27 cellular contexts compared by ENCODE assay signal in the genomic region with DNA sequence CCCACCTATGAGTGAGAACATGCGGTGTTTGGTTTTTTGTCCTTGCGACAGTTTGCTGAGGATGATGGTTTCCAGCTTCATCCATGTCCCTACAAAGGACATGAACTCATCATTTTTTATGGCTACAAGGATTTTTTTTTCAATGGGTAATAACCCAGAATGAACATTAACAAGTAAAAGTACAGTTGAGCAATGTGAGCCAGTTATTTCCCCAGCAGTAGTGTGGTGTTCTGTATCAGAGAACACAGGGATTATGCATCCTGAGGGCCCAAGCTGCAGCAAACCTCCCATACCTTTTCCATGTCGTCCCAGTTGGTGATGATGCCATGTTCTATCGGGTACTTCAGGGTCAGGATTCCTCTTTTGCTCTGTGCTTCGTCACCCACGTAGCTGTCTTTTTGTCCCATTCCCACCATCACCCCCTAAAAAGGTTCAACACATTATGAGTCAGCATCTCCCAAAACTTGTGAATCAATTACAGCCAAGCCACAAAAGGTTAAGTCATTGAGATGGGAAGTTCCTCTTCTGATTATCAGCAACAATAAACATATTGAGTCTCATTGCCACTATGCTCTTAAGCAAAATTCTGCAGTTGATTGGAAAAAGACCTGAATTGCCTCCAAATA. TPM values are rescaled to one million over a fixed set of nuclear protein-coding genes. Genes with fewer than 3 reads are reported as not detected.
DNase-seq lines count a peak whose midpoint lies in the region; ATAC-seq and TF ChIP-seq lines count a peak whose summit lies in the region.
"Had no signal": no experiment of that assay in that cellular context is flagged by ENCODE, and none has a peak within 500 bp of the region (broad histone marks: within the 10 kb centered on the region; RNA-seq: fewer than 3 reads in every experiment).

No MANE protein-coding gene starts in this region.

- H3K4me3 ChIP-seq in muscle layer of colon (ENCODE audit: low read depth in 1 of 2, low read length in 2 of 2) (peak overlapping the region in 1 of 2 donors; percentile 87), suprapubic skin (peak overlapping the region; percentile 3), heart right ventricle (peak overlapping the region in 1 of 10 donors; percentile 53)
- H3K4me3 ChIP-seq: BLaER1, right lobe of liver had no signal

- H3K27ac ChIP-seq in muscle layer of colon (ENCODE audit: low read depth, low read length), result peak overlapping the region; percentile 35
- H3K27ac ChIP-seq in suprapubic skin, result no peak overlapping the region
- no peak overlapping the region for H3K27ac ChIP-seq in heart right ventricle
- H3K27ac ChIP-seq: BLaER1, right lobe of liver, WERI-Rb-1 had no signal

- peaks cover 65% of the 10 kb centered on the region for H3K36me3 ChIP-seq in muscle layer of colon (ENCODE audit: insufficient read depth, low read length)
- H3K36me3 ChIP-seq in suprapubic skin, result no peaks in the 10 kb centered on the region
- H3K36me3 ChIP-seq in heart right ventricle, result peaks cover 0 to 45% (median 7%) of the 10 kb centered on the region in 9 donors
- H3K36me3 ChIP-seq: BLaER1, right lobe of liver, WERI-Rb-1 had no signal

- TF ChIP-seq POLR2A in suprapubic skin (IDR thresholded peaks at IDR 0.05), result no peak

- no peak for TF ChIP-seq EP300 in suprapubic skin (IDR thresholded peaks at IDR 0.05)

- peak overlapping the region; percentile 98 for H3K9ac ChIP-seq in muscle layer of colon (ENCODE audit: low read length)
- H3K9ac ChIP-seq: BLaER1 had no signal

- intact Hi-C loops in heart right ventricle (cut with DNase I), result no loop called here

- TF ChIP-seq CTCF in suprapubic skin (IDR thresholded peaks at IDR 0.05), result no peak
- TF ChIP-seq CTCF in heart right ventricle (IDR thresholded peaks at IDR 0.05), result no peak

- no peaks in the 10 kb centered on the region for H3K27me3 ChIP-seq in muscle layer of colon (ENCODE audit: control insufficient read depth in 1 of 2, insufficient read depth in 2 of 2, low read length in 2 of 2)
- no peaks in the 10 kb centered on the region for H3K27me3 ChIP-seq in suprapubic skin
- no peaks in the 10 kb centered on the region for H3K27me3 ChIP-seq in heart right ventricle
- H3K27me3 ChIP-seq: BLaER1, heart left ventricle, right lobe of liver had no signal

- H3K9me3 ChIP-seq in muscle layer of colon (ENCODE audit: low read length), result no peaks in the 10 kb centered on the region
- no peaks in the 10 kb centered on the region for H3K9me3 ChIP-seq in suprapubic skin
- H3K9me3 ChIP-seq in heart right ventricle, result no peaks in the 10 kb centered on the region
- H3K9me3 ChIP-seq: BLaER1, Caco-2, heart left ventricle, right lobe of liver had no signal

- H3K4me1 ChIP-seq in muscle layer of colon (ENCODE audit: insufficient read depth, low read length), result peaks cover 52% of the 10 kb centered on the region
- peaks cover 22% of the 10 kb centered on the region for H3K4me1 ChIP-seq in suprapubic skin
- H3K4me1 ChIP-seq in heart right ventricle, result peaks cover 0 to 38% (median 20%) of the 10 kb centered on the region in 9 donors
- H3K4me1 ChIP-seq: Caco-2 had no signal

- peak; percentile 53 for DNase-seq in HCEC 1CT
- DNase-seq in amniotic epithelial cell (ENCODE audit: low read depth), result peak; percentile 81
- DNase-seq in suprapubic skin (ENCODE audit: low spot score in 2 of 2), result no peak
- no peak for DNase-seq in NK-92 treated with Interleukin-12 subunit alpha and Interleukin-12 subunit beta, amount 100 ng/mL, for 24 hours (lab: John Stamatoyannopoulos, UW)
- no peak for DNase-seq in heart right ventricle
- DNase-seq: activated CD4-positive, alpha-beta T cell treated with anti-CD3 and anti-CD28 coated beads, Interleukin-2, amount 10 ng/mL, durations not matched to agents 7 days and 5 days; activated CD8-positive, alpha-beta memory T cell treated with anti-CD3 and anti-CD28 coated beads, Interleukin-2, amount 10 ng/mL, durations not matched to agents 7 days and 5 days; activated naive CD4-positive, alpha-beta T cell treated with anti-CD3 and anti-CD28 coated beads for 36 hours; amygdala; Caco-2; dermis blood vessel endothelial cell; DMS79 treated with DMSO at 0.1 percent for 48 hours; H9; heart left ventricle; Kasumi-1; left cardiac atrium; mesenchymal stem cell; NCI-H1092 treated with DMSO at 0.1 percent for 48 hours; NCI-H187 treated with DMSO at 0.1 percent for 48 hours; NCI-H524 treated with DMSO at 0.1 percent for 48 hours; right lobe of liver; WERI-Rb-1 had no signal

- no peak for ATAC-seq in heart right ventricle
- no peak for ATAC-seq in HG03439 (IDR thresholded peaks at IDR 0.05; ENCODE audit: unreplicated experiment)
- ATAC-seq in HG02610 (IDR thresholded peaks at IDR 0.05; ENCODE audit: unreplicated experiment), result no peak
- ATAC-seq: activated CD8-positive, alpha-beta memory T cell treated with anti-CD3 and anti-CD28 coated beads, Interleukin-2, amount 10 ng/mL, durations not matched to agents 7 days and 5 days; heart left ventricle; left cardiac atrium; right lobe of liver; SK-N-SH treated with all-trans-retinoic acid at 6 μM for 48 hours had no signal

- 76% methylated on average over 6 of the region's 6 CpGs for WGBS in suprapubic skin
- 85 to 90% methylated on average over 4 to 5 of the region's 6 CpGs for WGBS in heart right ventricle, 2 donors

RNA-seq across cellular contexts. Expression of gene ACTA2, which starts 5.5 kb away (rescaled TPM):
- total RNA-seq in suprapubic skin (100 to 1,000 TPM; 146 to 162 (median 152) TPM), heart right ventricle (100 to 1,000 TPM in 2 of 10 donors, 10 to 100 TPM in 8; 59.4 to 123 (median 73.7) TPM)
- 100 to 1,000 TPM in 1 of 2 donors, 10 to 100 TPM in 1; 98.0 to 358 TPM for polyA plus RNA-seq in heart right ventricle
- total RNA-seq: Caco-2 had no signal

RNA-seq across cellular contexts. Expression of gene FAS, which starts 43.5 kb away (rescaled TPM):
- total RNA-seq in suprapubic skin, result 10 to 100 TPM; 17.8 to 60.2 (median 42.6) TPM
- total RNA-seq in heart right ventricle, result 10 to 100 TPM in 1 of 10 donors, 1 to 10 TPM in 9; 2.5 to 10.1 (median 3.7) TPM
- polyA plus RNA-seq in heart right ventricle, result 1 to 10 TPM; 3.5 to 4.6 TPM
- total RNA-seq: Caco-2 had no signal

Comparison
In these comparisons a context has a peak if more than half of its experiments do, and no peak if none do; other contexts are left out.
1. DNase-seq: peak in HCEC 1CT (single experiment) and amniotic epithelial cell (single experiment); none in suprapubic skin (0 of 2), NK-92 treated with Interleukin-12 subunit alpha and Interleukin-12 subunit beta, amount 100 ng/mL, for 24 hours (single experiment) and heart right ventricle (0 of 2).